ENCODE assay signal across 25 cellular contexts in genomic region chr17:11742891-11743290, GRCh38.
A peak's percentile ranks its signal among the peaks of the same experiment; 100 is the strongest.
DNase-seq lines count a peak whose midpoint lies in the region; ATAC-seq and TF ChIP-seq lines count a peak whose summit lies in the region.
"Had no signal": no experiment of that assay in that cellular context is flagged by ENCODE, and none has a peak within 500 bp of the region (broad histone marks: within the 10 kb centered on the region; RNA-seq: fewer than 3 reads in every experiment).

No MANE protein-coding gene starts in this region.

- H2BK15ac ChIP-seq in neuronal stem cell (ENCODE audit: low read length) = no peak overlapping the region

- no peak overlapping the region for H2BK120ac ChIP-seq in neuronal stem cell (ENCODE audit: low read depth, low read length)

- peak; percentile 0 for DNase-seq in GM23338 (ENCODE audit: low spot score)
- DNase-seq in SW480 (ENCODE audit: low spot score) = peak; percentile 27
- peak; percentile 54 for DNase-seq in iPS-NIHi7 (ENCODE audit: extremely low spot score)
- DNase-seq in neuronal stem cell (ENCODE audit: low spot score) = peak; percentile 12
- no peak for DNase-seq in T-helper 2 cell treated with Interferon-gamma antibody and Interleukin-4, amounts not matched to agents 5 μg/mL and 100 μg/mL, for 36 hours (ENCODE audit: low spot score)
- DNase-seq in DMS153 (lab: John Stamatoyannopoulos, UW) = no peak
- DNase-seq: activated CD4-positive, alpha-beta T cell treated with anti-CD3 and anti-CD28 coated beads, Interleukin-2, amount 50 U/mL, for 1 hour; activated CD8-positive, alpha-beta memory T cell treated with anti-CD3 and anti-CD28 coated beads, Interleukin-2, amount 50 U/mL, for 4 hours; activated gamma-delta T cell; brain microvascular endothelial cell; CD8-positive, alpha-beta memory T cell; glutamatergic neuron; HCEC 1CT; naive thymus-derived CD8-positive, alpha-beta T cell; NCI-H1105; NCI-H2081; NCI-H446; stimulated activated CD4-positive, alpha-beta T cell treated with anti-CD3 and anti-CD28 coated beads, Interleukin-2, amount 100 ng/mL, for 24 hours; T-cell; trophoblast cell had no signal

- no peak for ATAC-seq in GM23338
- ATAC-seq in HG03457 (IDR thresholded peaks at IDR 0.05; ENCODE audit: unreplicated experiment) = no peak
- ATAC-seq in GM18519 (IDR thresholded peaks at IDR 0.05; ENCODE audit: low FRiP score, unreplicated experiment) = no peak
- ATAC-seq: naive thymus-derived CD8-positive, alpha-beta T cell; T-cell had no signal

- no peak overlapping the region for H3K9ac ChIP-seq in neuronal stem cell (ENCODE audit: low read depth, low read length, poor library complexity)

- H3K9me3 Mint-ChIP-seq in GM23338 = peaks cover 99% of the 10 kb centered on the region; the same call in 2 of the 3 replicates
- H3K9me3 Mint-ChIP-seq in T-helper 2 cell treated with Interferon-gamma antibody and Interleukin-4, amounts not matched to agents 5 μg/mL and 100 μg/mL, for 36 hours = peaks cover 38% of the 10 kb centered on the region

- no peak overlapping the region for H2BK12ac ChIP-seq in neuronal stem cell (ENCODE audit: low read length)

- no peak overlapping the region for H4K8ac ChIP-seq in neuronal stem cell (ENCODE audit: low read depth, low read length)

- TF ChIP-seq CTCF in GM23338 (conservative IDR thresholded peaks at IDR 0.05; ENCODE audit: low read depth in 2 of 2) = no peak

- H3K27me3 ChIP-seq in GM23338 (ENCODE audit: insufficient read depth) (no peaks in the 10 kb centered on the region), neuronal stem cell (ENCODE audit: control insufficient read depth in 3 of 3, insufficient read depth in 3 of 3, low read depth in 1 of 3, low read length in 3 of 3) (no peaks in the 10 kb centered on the region)
- H3K27me3 ChIP-seq: brain microvascular endothelial cell had no signal

- H3K4ac ChIP-seq in neuronal stem cell (ENCODE audit: low read length) = no peak overlapping the region

- peaks cover 34% of the 10 kb centered on the region for H3K36me3 Mint-ChIP-seq in GM23338 (ENCODE audit: low read depth)
- H3K36me3 Mint-ChIP-seq in T-helper 2 cell treated with Interferon-gamma antibody and Interleukin-4, amounts not matched to agents 5 μg/mL and 100 μg/mL, for 36 hours (ENCODE audit: low read depth) = no peaks in the 10 kb centered on the region
- H3K36me3 Mint-ChIP-seq: CD8-positive, alpha-beta memory T cell; memory B cell; naive thymus-derived CD8-positive, alpha-beta T cell; T-cell had no signal

- H3K27ac ChIP-seq in GM23338 (ENCODE audit: low read depth) = no peak overlapping the region
- no peak overlapping the region for H3K27ac ChIP-seq in neuronal stem cell (replicated peaks; ENCODE audit: low read length)
- H3K27ac ChIP-seq: brain microvascular endothelial cell, coronary artery had no signal

- no peaks in the 10 kb centered on the region for H4K20me1 ChIP-seq in GM23338 (replicated peaks; ENCODE audit: insufficient read depth)

- H3K36me3 ChIP-seq in GM23338 (ENCODE audit: insufficient read depth) (no peaks in the 10 kb centered on the region; the same call in 1 of the 2 replicates), neuronal stem cell (replicated peaks in 1 of 2; ENCODE audit: control insufficient read depth in 2 of 2, insufficient read depth in 2 of 2, low read length in 2 of 2) (no peaks in the 10 kb centered on the region)
- H3K36me3 ChIP-seq: brain microvascular endothelial cell had no signal

- peaks cover 0 to 4% of the 10 kb centered on the region in 2 donors for H3K9me3 ChIP-seq in neuronal stem cell (replicated peaks in 1 of 2; ENCODE audit: control insufficient read depth in 2 of 2, insufficient read depth in 1 of 2, low read depth in 1 of 2, low read length in 2 of 2)

- H3K27me3 Mint-ChIP-seq in GM23338 (ENCODE audit: insufficient read depth, low read depth, poor library complexity) = peaks cover 8% of the 10 kb centered on the region
- H3K27me3 Mint-ChIP-seq in T-helper 2 cell treated with Interferon-gamma antibody and Interleukin-4, amounts not matched to agents 5 μg/mL and 100 μg/mL, for 36 hours (ENCODE audit: low read depth) = no peaks in the 10 kb centered on the region
- H3K27me3 Mint-ChIP-seq: memory B cell; stimulated activated naive CD8-positive, alpha-beta T cell treated with anti-CD3 and anti-CD28 coated beads, Interleukin-15, Interleukin-2, amounts not matched to agents 100 ng/mL and 50 ng/mL, for 24 hours; T-cell had no signal

- no peaks in the 10 kb centered on the region for H3K4me1 ChIP-seq in GM23338 (ENCODE audit: insufficient read depth)
- H3K4me1 ChIP-seq in neuronal stem cell (ENCODE audit: control insufficient read depth in 2 of 2, insufficient read depth in 1 of 2, low read depth in 1 of 2, low read length in 2 of 2) = no peaks in the 10 kb centered on the region

- no peak overlapping the region for H4K91ac ChIP-seq in neuronal stem cell (ENCODE audit: low read depth, low read length, poor library complexity)

- H3K79me1 ChIP-seq in neuronal stem cell (ENCODE audit: low read depth, low read length) = no peaks in the 10 kb centered on the region

- H3K4me2 ChIP-seq in GM23338 (no peak overlapping the region), neuronal stem cell (ENCODE audit: insufficient read depth, low read length, poor library complexity, severe bottlenecking) (no peak overlapping the region)

- no peak overlapping the region for H3K23ac ChIP-seq in neuronal stem cell (ENCODE audit: low read depth, low read length, poor library complexity)

- H3K79me2 ChIP-seq in GM23338 (replicated peaks; ENCODE audit: insufficient read depth) = no peaks in the 10 kb centered on the region

- H3K4me3 ChIP-seq in GM23338 (no peak overlapping the region), neuronal stem cell (ENCODE audit: low read length in 2 of 2) (no peak overlapping the region)
- H3K4me3 ChIP-seq: coronary artery had no signal

- no CpG with 5 or more reads among the region's 4 CpGs for WGBS in neuronal stem cell (ENCODE audit: extremely low coverage in 2 of 2, insufficient read length in 2 of 2, insufficient replicate concordance in 1 of 2), 2 donors

- no peak overlapping the region for H3K18ac ChIP-seq in neuronal stem cell (ENCODE audit: low read length)

- no peak overlapping the region for H3K4me3 Mint-ChIP-seq in GM23338
- H3K4me3 Mint-ChIP-seq in T-helper 2 cell treated with Interferon-gamma antibody and Interleukin-4, amounts not matched to agents 5 μg/mL and 100 μg/mL, for 36 hours = no peak overlapping the region
- H3K4me3 Mint-ChIP-seq: CD8-positive, alpha-beta memory T cell; memory B cell; naive thymus-derived CD8-positive, alpha-beta T cell; stimulated activated naive CD8-positive, alpha-beta T cell treated with anti-CD3 and anti-CD28 coated beads, Interleukin-15, Interleukin-2, amounts not matched to agents 100 ng/mL and 50 ng/mL, for 24 hours; T-cell had no signal

- H3F3A ChIP-seq in GM23338 (replicated peaks; ENCODE audit: low read depth) = no peaks in the 10 kb centered on the region

- no peaks in the 10 kb centered on the region for H3K4me1 Mint-ChIP-seq in GM23338
- no peaks in the 10 kb centered on the region for H3K4me1 Mint-ChIP-seq in T-helper 2 cell treated with Interferon-gamma antibody and Interleukin-4, amounts not matched to agents 5 μg/mL and 100 μg/mL, for 36 hours (ENCODE audit: low read depth)
- H3K4me1 Mint-ChIP-seq: CD8-positive, alpha-beta memory T cell; memory B cell; T-cell had no signal

- H3K14ac ChIP-seq in neuronal stem cell (ENCODE audit: low read length) = no peak overlapping the region

- no peak overlapping the region for H2AK5ac ChIP-seq in neuronal stem cell (ENCODE audit: low read depth, low read length)

- H3K9me2 ChIP-seq in GM23338 (ENCODE audit: insufficient read depth) = no peaks in the 10 kb centered on the region

- H2AFZ ChIP-seq in GM23338 (no peak overlapping the region), neuronal stem cell (ENCODE audit: low read length) (no peak overlapping the region)

- no peak overlapping the region for H3K27ac Mint-ChIP-seq in GM23338
- no peak overlapping the region for H3K27ac Mint-ChIP-seq in T-helper 2 cell treated with Interferon-gamma antibody and Interleukin-4, amounts not matched to agents 5 μg/mL and 100 μg/mL, for 36 hours
- H3K27ac Mint-ChIP-seq: CD8-positive, alpha-beta memory T cell; memory B cell; naive thymus-derived CD8-positive, alpha-beta T cell; stimulated activated naive CD8-positive, alpha-beta T cell treated with anti-CD3 and anti-CD28 coated beads, Interleukin-15, Interleukin-2, amounts not matched to agents 100 ng/mL and 50 ng/mL, for 24 hours; T-cell had no signal

- no peak overlapping the region for H2BK5ac ChIP-seq in neuronal stem cell (ENCODE audit: low read length)

TF ChIP-seq in GM23338, 12 proteins besides CTCF, POLR2A, EP300 and RAD21:
- TF ChIP-seq STAT1 (IDR thresholded peaks at IDR 0.05; ENCODE audit: unreplicated experiment) (no peak), POLR2AphosphoS5 (IDR thresholded peaks at IDR 0.05; ENCODE audit: low read depth) (no peak)

Comparison
In these comparisons a context has a peak if more than half of its experiments do, and no peak if none do; other contexts are left out.
1. DNase-seq: peak in GM23338 (single experiment), SW480 (single experiment), iPS-NIHi7 (single experiment) and neuronal stem cell (single experiment); none in T-helper 2 cell treated with Interferon-gamma antibody and Interleukin-4, amounts not matched to agents 5 μg/mL and 100 μg/mL, for 36 hours (single experiment) and DMS153 (single experiment).